1 cellular context compared by ENCODE assay signal in the genomic region with DNA sequence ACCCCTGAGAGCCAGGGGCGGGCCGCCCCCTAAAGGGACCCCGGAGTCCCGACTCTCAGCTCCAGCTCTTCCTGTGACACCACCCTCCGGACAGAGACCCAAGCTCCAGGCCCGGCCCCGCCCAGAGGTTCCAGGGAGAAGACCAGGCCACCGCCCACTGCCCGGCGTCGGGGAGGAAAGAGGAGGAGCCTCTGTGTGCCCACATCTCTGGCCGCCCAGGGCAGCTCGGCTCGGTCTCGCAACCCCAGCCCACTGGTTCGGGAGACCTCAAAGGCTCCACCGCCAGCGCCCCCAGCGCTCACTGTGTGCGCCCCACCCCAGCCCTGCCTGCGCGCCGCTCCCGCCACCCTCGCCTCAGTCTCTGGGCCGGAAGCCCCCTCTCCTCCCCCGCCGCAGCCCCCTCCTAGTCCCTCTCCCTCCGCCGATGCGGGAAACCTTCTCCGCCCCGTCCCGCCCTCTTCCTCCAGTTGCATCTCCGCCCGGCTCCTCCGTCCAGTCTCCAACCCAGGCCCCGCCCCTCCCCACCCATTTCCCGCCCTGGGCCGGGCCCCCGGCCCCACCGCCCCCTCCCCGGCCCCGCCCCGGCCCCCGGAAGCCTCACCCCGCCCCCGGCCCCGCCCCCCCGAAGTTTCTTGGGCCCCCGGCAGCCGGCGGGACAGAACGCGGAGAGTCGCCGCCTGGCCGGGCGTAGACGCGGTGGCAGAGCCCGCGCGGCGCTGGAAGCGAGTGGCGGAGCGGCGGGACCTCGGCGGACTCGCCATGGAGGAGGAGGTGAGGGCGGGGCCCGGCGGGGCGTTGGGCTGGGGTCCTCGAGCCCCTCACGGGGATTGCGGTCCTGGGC.
TF ChIP-seq lines count a peak whose summit lies in the region.

Gene PLEKHO2, plus strand, starts transcription at position 658 of the 841 bp plus-strand sequence. Its CDS starts 102 bp downstream, at position 760.

TF ChIP-seq in HepG2, 621 proteins besides CTCF, POLR2A, EP300 and RAD21 (continued from another document and continues in another):
- no peak for TF ChIP-seq SPEN (CRISPR knock-in tag; IDR thresholded peaks at IDR 0.05; ENCODE audit: low read depth)
- TF ChIP-seq PHF21A (CRISPR knock-in tag; IDR thresholded peaks at IDR 0.05) = no peak
- TF ChIP-seq, protein P1, sequence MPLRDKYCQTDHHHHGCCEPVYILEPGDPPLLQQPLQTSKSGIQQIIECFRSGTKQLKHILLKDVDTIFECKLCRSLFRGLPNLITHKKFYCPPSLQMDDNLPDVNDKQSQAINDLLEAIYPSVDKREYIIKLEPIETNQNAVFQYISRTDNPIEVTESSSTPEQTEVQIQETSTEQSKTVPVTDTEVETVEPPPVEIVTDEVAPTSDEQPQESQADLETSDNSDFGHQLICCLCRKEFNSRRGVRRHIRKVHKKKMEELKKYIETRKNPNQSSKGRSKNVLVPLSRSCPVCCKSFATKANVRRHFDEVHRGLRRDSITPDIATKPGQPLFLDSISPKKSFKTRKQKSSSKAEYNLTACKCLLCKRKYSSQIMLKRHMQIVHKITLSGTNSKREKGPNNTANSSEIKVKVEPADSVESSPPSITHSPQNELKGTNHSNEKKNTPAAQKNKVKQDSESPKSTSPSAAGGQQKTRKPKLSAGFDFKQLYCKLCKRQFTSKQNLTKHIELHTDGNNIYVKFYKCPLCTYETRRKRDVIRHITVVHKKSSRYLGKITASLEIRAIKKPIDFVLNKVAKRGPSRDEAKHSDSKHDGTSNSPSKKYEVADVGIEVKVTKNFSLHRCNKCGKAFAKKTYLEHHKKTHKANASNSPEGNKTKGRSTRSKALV (CRISPR knock-in tag; IDR thresholded peaks at IDR 0.05) = 0 out of 2 replicates have a peak, but pooled peaks have one; percentile 47
- no peak for TF ChIP-seq ELF4 (CRISPR knock-in tag; IDR thresholded peaks at IDR 0.05; ENCODE audit: borderline replicate concordance)
- TF ChIP-seq EEA1 (CRISPR knock-in tag; IDR thresholded peaks at IDR 0.05; ENCODE audit: borderline replicate concordance) = no peak
- TF ChIP-seq ZBTB7A (CRISPR knock-in tag; IDR thresholded peaks at IDR 0.05) = 0 out of 2 replicates have a peak, but pooled peaks have one; percentile 51
- TF ChIP-seq ZNF83 (CRISPR knock-in tag; IDR thresholded peaks at IDR 0.05; ENCODE audit: borderline replicate concordance) = no peak
- TF ChIP-seq DMAP1 (CRISPR knock-in tag; IDR thresholded peaks at IDR 0.05) = 0 out of 2 replicates have a peak, but pooled peaks have one; percentile 23
- TF ChIP-seq ZNF253 (CRISPR knock-in tag; IDR thresholded peaks at IDR 0.05; ENCODE audit: borderline replicate concordance) = no peak
- no peak for TF ChIP-seq NFIB (CRISPR knock-in tag; IDR thresholded peaks at IDR 0.05; ENCODE audit: borderline replicate concordance)
- no peak; the same call in 1 of the 2 replicates for TF ChIP-seq KDM5B (CRISPR knock-in tag; IDR thresholded peaks at IDR 0.05; ENCODE audit: borderline replicate concordance)
- no peak for TF ChIP-seq CHCHD3 (CRISPR knock-in tag; IDR thresholded peaks at IDR 0.05)
- no peak for TF ChIP-seq HOXA5 (CRISPR knock-in tag; IDR thresholded peaks at IDR 0.05)
- TF ChIP-seq ZMAT5 (CRISPR knock-in tag; IDR thresholded peaks at IDR 0.05; ENCODE audit: borderline replicate concordance, low read depth) = no peak
- 0 out of 2 replicates have a peak, but pooled peaks have one; percentile 34 for TF ChIP-seq ZNF772 (CRISPR knock-in tag; IDR thresholded peaks at IDR 0.05)
- no peak for TF ChIP-seq SOX6 (IDR thresholded peaks at IDR 0.05)
- TF ChIP-seq SOX6 (CRISPR knock-in tag; IDR thresholded peaks at IDR 0.05) = peak; percentile 55
- TF ChIP-seq ZBTB3 (CRISPR knock-in tag; IDR thresholded peaks at IDR 0.05; ENCODE audit: borderline replicate concordance, low read depth) = no peak
- TF ChIP-seq ZNF232 (CRISPR knock-in tag; IDR thresholded peaks at IDR 0.05; ENCODE audit: borderline replicate concordance) = no peak
- no peak for TF ChIP-seq FOSL1 (CRISPR knock-in tag; IDR thresholded peaks at IDR 0.05; ENCODE audit: borderline replicate concordance)
- TF ChIP-seq ZNF646 (CRISPR knock-in tag; IDR thresholded peaks at IDR 0.05) = no peak
- no peak for TF ChIP-seq ZNF138 (CRISPR knock-in tag; IDR thresholded peaks at IDR 0.05; ENCODE audit: low read depth)
- peak; percentile 37 for TF ChIP-seq SAP130 (CRISPR knock-in tag; IDR thresholded peaks at IDR 0.05; ENCODE audit: low read depth)
- no peak for TF ChIP-seq RFX3 (CRISPR knock-in tag; IDR thresholded peaks at IDR 0.05)
- TF ChIP-seq RCOR2 (CRISPR knock-in tag; IDR thresholded peaks at IDR 0.05) = no peak
- TF ChIP-seq NFYB (CRISPR knock-in tag; IDR thresholded peaks at IDR 0.05) = no peak
- no peak for TF ChIP-seq ZBTB14 (CRISPR knock-in tag; IDR thresholded peaks at IDR 0.05)
- no peak for TF ChIP-seq PAX8 (CRISPR knock-in tag; IDR thresholded peaks at IDR 0.05; ENCODE audit: borderline replicate concordance)
- no peak for TF ChIP-seq ZNF607 (CRISPR knock-in tag; IDR thresholded peaks at IDR 0.05; ENCODE audit: borderline replicate concordance)
- TF ChIP-seq FOXO4 (CRISPR knock-in tag; conservative IDR thresholded peaks at IDR 0.05) = no peak
- TF ChIP-seq ZNF740 (CRISPR knock-in tag; IDR thresholded peaks at IDR 0.05) = no peak
- no peak for TF ChIP-seq NPAS2 (CRISPR knock-in tag; IDR thresholded peaks at IDR 0.05; ENCODE audit: borderline replicate concordance)
- 0 out of 2 replicates have a peak, but pooled peaks have one; percentile 12 for TF ChIP-seq SMAD3 (CRISPR knock-in tag; IDR thresholded peaks at IDR 0.05)
- TF ChIP-seq ZFY (CRISPR knock-in tag; IDR thresholded peaks at IDR 0.05) = peak; percentile 60
- no peak for TF ChIP-seq ZNF556 (CRISPR knock-in tag; IDR thresholded peaks at IDR 0.05; ENCODE audit: borderline replicate concordance)
- TF ChIP-seq TEAD2 (CRISPR knock-in tag; IDR thresholded peaks at IDR 0.05) = no peak
- TF ChIP-seq BRF2 (CRISPR knock-in tag; IDR thresholded peaks at IDR 0.05) = no peak
- no peak for TF ChIP-seq ZNF567 (CRISPR knock-in tag; IDR thresholded peaks at IDR 0.05; ENCODE audit: borderline replicate concordance)
- TF ChIP-seq NR1H2 (CRISPR knock-in tag; IDR thresholded peaks at IDR 0.05; ENCODE audit: borderline replicate concordance, low read depth) = no peak
- no peak for TF ChIP-seq RELA (CRISPR knock-in tag; IDR thresholded peaks at IDR 0.05)
- TF ChIP-seq, protein P2, sequence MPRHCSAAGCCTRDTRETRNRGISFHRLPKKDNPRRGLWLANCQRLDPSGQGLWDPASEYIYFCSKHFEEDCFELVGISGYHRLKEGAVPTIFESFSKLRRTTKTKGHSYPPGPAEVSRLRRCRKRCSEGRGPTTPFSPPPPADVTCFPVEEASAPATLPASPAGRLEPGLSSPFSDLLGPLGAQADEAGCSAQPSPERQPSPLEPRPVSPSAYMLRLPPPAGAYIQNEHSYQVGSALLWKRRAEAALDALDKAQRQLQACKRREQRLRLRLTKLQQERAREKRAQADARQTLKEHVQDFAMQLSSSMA (CRISPR knock-in tag; IDR thresholded peaks at IDR 0.05) = no peak
- no peak for TF ChIP-seq CBFB (CRISPR knock-in tag; IDR thresholded peaks at IDR 0.05)
- no peak for TF ChIP-seq MAFG (CRISPR knock-in tag; IDR thresholded peaks at IDR 0.05)
- TF ChIP-seq SIX4 (CRISPR knock-in tag; IDR thresholded peaks at IDR 0.05) = no peak
- no peak for TF ChIP-seq ZNF782 (CRISPR knock-in tag; IDR thresholded peaks at IDR 0.05; ENCODE audit: borderline replicate concordance)
- no peak for TF ChIP-seq ZNF660 (CRISPR knock-in tag; IDR thresholded peaks at IDR 0.05; ENCODE audit: borderline replicate concordance, low read depth)
- TF ChIP-seq ZNF781 (CRISPR knock-in tag; IDR thresholded peaks at IDR 0.05; ENCODE audit: borderline replicate concordance, not compliant biosample characterization) = no peak
- TF ChIP-seq AGO1 (IDR thresholded peaks at IDR 0.05; ENCODE audit: low read depth, low read length, poor library complexity, severe bottlenecking) = peak; percentile 87
- no peak for TF ChIP-seq CBX2 (IDR thresholded peaks at IDR 0.05; ENCODE audit: low read depth, low read length)
- TF ChIP-seq CBX2 (CRISPR knock-in tag; IDR thresholded peaks at IDR 0.05; ENCODE audit: low read depth) = no peak
- TF ChIP-seq MAFK (conservative IDR thresholded peaks at IDR 0.05 in 1 of 2, IDR thresholded peaks at IDR 0.05 in 1 of 2; ENCODE audit: low read length in 2 of 2) = no peak
- no peak for TF ChIP-seq ZFP1 (CRISPR knock-in tag; IDR thresholded peaks at IDR 0.05)
- no peak for TF ChIP-seq HNF4A (CRISPR knock-in tag; IDR thresholded peaks at IDR 0.05)
- 0 out of 2 replicates have a peak, but pooled peaks have one; percentile 38 for TF ChIP-seq SALL1 (CRISPR knock-in tag; IDR thresholded peaks at IDR 0.05)
- TF ChIP-seq MEIS1 (CRISPR knock-in tag; IDR thresholded peaks at IDR 0.05; ENCODE audit: borderline replicate concordance) = no peak
- no peak for TF ChIP-seq ZMYM4 (CRISPR knock-in tag; IDR thresholded peaks at IDR 0.05)
- TF ChIP-seq SAFB2 (CRISPR knock-in tag; IDR thresholded peaks at IDR 0.05; ENCODE audit: borderline replicate concordance, low read depth) = peak; percentile 47; the same call in 1 of the 2 replicates
